Comparison of ENCODE assay signal across 12 cellular contexts in the genomic region with DNA sequence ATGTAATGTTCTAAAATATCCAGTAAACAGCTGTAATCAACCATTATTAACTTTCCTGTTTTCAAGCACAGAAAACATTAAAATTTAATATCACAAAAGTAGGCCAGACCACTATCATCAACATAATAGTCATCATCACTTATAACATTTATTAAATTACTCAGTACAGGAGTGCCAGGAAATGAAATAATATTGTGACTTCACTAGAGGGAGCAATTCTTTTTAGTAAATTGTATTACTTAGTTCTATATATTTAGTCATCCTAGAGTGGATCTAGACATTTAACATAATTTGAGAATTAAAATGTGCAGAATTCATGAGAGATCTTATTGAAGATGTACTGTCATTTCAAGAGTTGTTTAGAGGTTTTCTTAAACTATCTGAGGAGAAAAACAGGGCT. TPM values are rescaled to one million over a fixed set of nuclear protein-coding genes. Genes with fewer than 3 reads are reported as not detected.
DNase-seq lines count a peak whose midpoint lies in the region; ATAC-seq, FAIRE-seq and TF ChIP-seq lines count a peak whose summit lies in the region.
"Had no signal": no experiment of that assay in that cellular context is flagged by ENCODE, and none has a peak within 500 bp of the region (broad histone marks: within the 10 kb centered on the region; RNA-seq: fewer than 3 reads in every experiment).

No MANE protein-coding gene starts in this region.

- H3K9me3 ChIP-seq in mammary epithelial cell (replicated peaks; ENCODE audit: insufficient read depth, low read length), result no peaks in the 10 kb centered on the region
- H3K9me3 ChIP-seq in OCI-LY7 (ENCODE audit: low read length), result no peaks in the 10 kb centered on the region
- H3K9me3 ChIP-seq in endothelial cell of umbilical vein (replicated peaks; ENCODE audit: control insufficient read depth, insufficient read depth, low read length), result no peaks in the 10 kb centered on the region
- no peaks in the 10 kb centered on the region for H3K9me3 ChIP-seq in small intestine (ENCODE audit: control insufficient read depth, low read depth)

- TF ChIP-seq CTCF in mammary epithelial cell (conservative IDR thresholded peaks at IDR 0.05 in 1 of 2, IDR thresholded peaks at IDR 0.05 in 1 of 2; ENCODE audit: extremely low read depth in 1 of 2, insufficient read depth in 1 of 2, low read depth in 1 of 2, low read length in 2 of 2) (peak in 1 of 2 donors; percentile 24), OCI-LY7 (conservative IDR thresholded peaks at IDR 0.05; ENCODE audit: low read length) (peak; percentile 71), endothelial cell of umbilical vein (IDR thresholded peaks at IDR 0.05; ENCODE audit: extremely low read depth in 1 of 2, insufficient read depth in 1 of 2, low read depth in 1 of 2, low read length in 2 of 2) (no peak)

- no peaks in the 10 kb centered on the region for H3K4me1 ChIP-seq in mammary epithelial cell (ENCODE audit: insufficient read depth, low read length)
- H3K4me1 ChIP-seq in OCI-LY7 (ENCODE audit: insufficient read depth, low read length, poor library complexity, severe bottlenecking), result no peaks in the 10 kb centered on the region
- H3K4me1 ChIP-seq in endothelial cell of umbilical vein (ENCODE audit: control insufficient read depth, extremely low read depth, insufficient read depth, low read length), result no peaks in the 10 kb centered on the region
- H3K4me1 ChIP-seq in small intestine (ENCODE audit: control insufficient read depth in 2 of 2, insufficient read depth in 1 of 2, low read depth in 1 of 2, low read length in 1 of 2), result no peaks in the 10 kb centered on the region

- FAIRE-seq in endothelial cell of umbilical vein (lab: Jason Lieb, UNC) (no peak), small intestine (lab: Jason Lieb, UNC) (peak; percentile 76)

- no peaks in the 10 kb centered on the region for H3K9me2 ChIP-seq in OCI-LY7 (ENCODE audit: insufficient read depth, low read length)

- TF ChIP-seq POLR2A in endothelial cell of umbilical vein (IDR thresholded peaks at IDR 0.05; ENCODE audit: low read depth, low read length), result no peak

- no peaks in the 10 kb centered on the region for H3K27me3 Mint-ChIP-seq in activated T-helper 2 cell treated with anti-CD3 and anti-CD28 coated beads, Interferon-gamma antibody, Interleukin-2, Interleukin-4, amounts not matched to agents 10 μg/mL and 5 μg/mL and 100 μg/mL, durations not matched to agents 14 hours and 24 hours and 36 hours (ENCODE audit: low read depth)

- H4K20me1 ChIP-seq in mammary epithelial cell (ENCODE audit: insufficient read depth, low read length) (no peaks in the 10 kb centered on the region), OCI-LY7 (ENCODE audit: insufficient read depth, low read length) (no peaks in the 10 kb centered on the region), endothelial cell of umbilical vein (replicated peaks; ENCODE audit: control insufficient read depth, extremely low read depth, insufficient read depth, low read length) (no peaks in the 10 kb centered on the region)

- no peaks in the 10 kb centered on the region for H3K4me1 Mint-ChIP-seq in activated T-helper 2 cell treated with anti-CD3 and anti-CD28 coated beads, Interferon-gamma antibody, Interleukin-2, Interleukin-4, amounts not matched to agents 10 μg/mL and 5 μg/mL and 100 μg/mL, durations not matched to agents 14 hours and 24 hours and 36 hours (ENCODE audit: low read depth)

- H3K27ac Mint-ChIP-seq in activated T-helper 2 cell treated with anti-CD3 and anti-CD28 coated beads, Interferon-gamma antibody, Interleukin-2, Interleukin-4, amounts not matched to agents 10 μg/mL and 5 μg/mL and 100 μg/mL, durations not matched to agents 14 hours and 24 hours and 36 hours, result no peak overlapping the region

- H2AFZ ChIP-seq in mammary epithelial cell (ENCODE audit: low read depth, low read length), result no peak overlapping the region
- H2AFZ ChIP-seq in OCI-LY7 (ENCODE audit: low read length), result no peak overlapping the region
- H2AFZ ChIP-seq in endothelial cell of umbilical vein (ENCODE audit: low read depth, low read length), result no peak overlapping the region

- CTCF ChIA-PET in mammary epithelial cell (lab: Charles Lee; ENCODE audit: low non-redundant PET), result no interaction called here
- CTCF ChIA-PET in OCI-LY7 (lab: Charles Lee; ENCODE audit: unreplicated experiment), result no interaction called here
- CTCF ChIA-PET in endothelial cell of umbilical vein (lab: Charles Lee), result interaction anchor here (1.2 to 1.4 kb wide), 2 partner anchors 15 to 594 kb away, joined by 3 to 4 read pairs; no protein-coding TSS in a partner anchor

- intact Hi-C loops in mammary epithelial cell (cut with micrococcal nuclease), result no loop called here
- intact Hi-C loops in OCI-LY7 (cut with micrococcal nuclease; ENCODE audit: unreplicated experiment), result no loop called here
- intact Hi-C loops in endothelial cell of umbilical vein (cut with micrococcal nuclease), result no loop called here
- intact Hi-C loops in activated T-helper 2 cell treated with anti-CD3 and anti-CD28 coated beads, Interferon-gamma antibody, Interleukin-2, Interleukin-4, amounts not matched to agents 10 μg/mL and 5 μg/mL and 100 μg/mL, durations not matched to agents 14 hours and 24 hours and 36 hours (cut with micrococcal nuclease), result no loop called here

- dilution Hi-C loops in mammary epithelial cell (cut with HindIII; ENCODE audit: low sequenced_read_pairs) (no loop called here), endothelial cell of umbilical vein (cut with MboI; ENCODE audit: extremely low pct_ligation_motif_present, low sequenced_read_pairs) (no loop called here)

- no peak overlapping the region for H3K4me2 ChIP-seq in mammary epithelial cell (ENCODE audit: insufficient read depth, low read depth, low read length)
- no peak overlapping the region for H3K4me2 ChIP-seq in OCI-LY7 (ENCODE audit: low read length)
- H3K4me2 ChIP-seq in endothelial cell of umbilical vein (ENCODE audit: insufficient read depth, low read length), result no peak overlapping the region

- no peaks in the 10 kb centered on the region for H3K27me3 ChIP-seq in mammary epithelial cell (ENCODE audit: insufficient read depth, low read length)
- peaks cover under 1 to 2% of the 10 kb centered on the region in 2 experiments for H3K27me3 ChIP-seq in endothelial cell of umbilical vein (ENCODE audit: control insufficient read depth in 2 of 2, insufficient read depth in 2 of 2, low read length in 2 of 2)
- H3K27me3 ChIP-seq in small intestine (ENCODE audit: control insufficient read depth in 2 of 2, insufficient read depth in 2 of 2, low read length in 2 of 2), result no peaks in the 10 kb centered on the region

- POLR2A ChIA-PET in OCI-LY7 (lab: Charles Lee) (no interaction called here), endothelial cell of umbilical vein (lab: Charles Lee) (no interaction called here)

- H3K79me2 ChIP-seq in mammary epithelial cell (ENCODE audit: insufficient read depth, low read length), result no peaks in the 10 kb centered on the region
- no peaks in the 10 kb centered on the region for H3K79me2 ChIP-seq in OCI-LY7 (ENCODE audit: insufficient read depth, low read depth, low read length)
- no peaks in the 10 kb centered on the region for H3K79me2 ChIP-seq in endothelial cell of umbilical vein (ENCODE audit: control insufficient read depth, insufficient read depth, low read length)

- no peaks in the 10 kb centered on the region for H3K9me3 Mint-ChIP-seq in activated T-helper 2 cell treated with anti-CD3 and anti-CD28 coated beads, Interferon-gamma antibody, Interleukin-2, Interleukin-4, amounts not matched to agents 10 μg/mL and 5 μg/mL and 100 μg/mL, durations not matched to agents 14 hours and 24 hours and 36 hours

- H3K36me3 Mint-ChIP-seq in activated T-helper 2 cell treated with anti-CD3 and anti-CD28 coated beads, Interferon-gamma antibody, Interleukin-2, Interleukin-4, amounts not matched to agents 10 μg/mL and 5 μg/mL and 100 μg/mL, durations not matched to agents 14 hours and 24 hours and 36 hours (ENCODE audit: low read depth), result no peaks in the 10 kb centered on the region

- H3K4me3 Mint-ChIP-seq in activated T-helper 2 cell treated with anti-CD3 and anti-CD28 coated beads, Interferon-gamma antibody, Interleukin-2, Interleukin-4, amounts not matched to agents 10 μg/mL and 5 μg/mL and 100 μg/mL, durations not matched to agents 14 hours and 24 hours and 36 hours (ENCODE audit: low read depth), result no peak overlapping the region

- ATAC-seq in HG03442 (IDR thresholded peaks at IDR 0.05; ENCODE audit: unreplicated experiment), result no peak

- in situ Hi-C loops in T47D (cut with HindIII; ENCODE audit: low pct_unique_long_range_greater_than_20kb, low sequenced_read_pairs) (no loop called here), mammary epithelial cell (cut with MboI; ENCODE audit: low sequenced_read_pairs in 2 of 2) (no loop called here)

- H3K4me3 ChIP-seq in mammary epithelial cell (replicated peaks in 1 of 3; ENCODE audit: insufficient read depth in 1 of 3, low read depth in 2 of 3, low read length in 3 of 3) (no peak overlapping the region), OCI-LY7 (ENCODE audit: low read depth, low read length, poor library complexity, severe bottlenecking) (no peak overlapping the region), endothelial cell of umbilical vein (replicated peaks in 1 of 3; ENCODE audit: insufficient read depth in 1 of 3, low read depth in 1 of 3, low read length in 3 of 3) (no peak overlapping the region), small intestine (ENCODE audit: low read depth in 1 of 2, low read length in 2 of 2) (no peak overlapping the region)

- H3K27ac ChIP-seq in mammary epithelial cell (ENCODE audit: insufficient read depth, low read depth, low read length), result no peak overlapping the region
- no peak overlapping the region for H3K27ac ChIP-seq in OCI-LY7 (ENCODE audit: low read depth, low read length, poor library complexity, severe bottlenecking)
- no peak overlapping the region for H3K27ac ChIP-seq in endothelial cell of umbilical vein (ENCODE audit: insufficient read depth, low read depth, low read length)
- no peak overlapping the region for H3K27ac ChIP-seq in small intestine (ENCODE audit: low read depth in 1 of 2, low read length in 1 of 2)

- BruUV-seq in mammary epithelial cell (replicated peaks; lab: Mats Ljungman, UMichigan) (no TSS peak), OCI-LY7 (replicated peaks; lab: Mats Ljungman, UMichigan) (no TSS peak), endothelial cell of umbilical vein (replicated peaks; lab: Mats Ljungman, UMichigan) (no TSS peak)

- H3K9ac ChIP-seq in mammary epithelial cell (ENCODE audit: insufficient read depth, low read length) (no peak overlapping the region), endothelial cell of umbilical vein (replicated peaks; ENCODE audit: extremely low read depth, insufficient read depth, low read length) (no peak overlapping the region)

- H3K36me3 ChIP-seq in mammary epithelial cell (ENCODE audit: insufficient read depth, low read length), result no peaks in the 10 kb centered on the region
- H3K36me3 ChIP-seq in OCI-LY7 (ENCODE audit: insufficient read depth, low read length), result no peaks in the 10 kb centered on the region
- no peaks in the 10 kb centered on the region for H3K36me3 ChIP-seq in endothelial cell of umbilical vein (ENCODE audit: control insufficient read depth in 2 of 2, extremely low read depth in 1 of 2, insufficient read depth in 2 of 2, low read length in 2 of 2)
- H3K36me3 ChIP-seq in small intestine (ENCODE audit: control insufficient read depth in 2 of 2, insufficient read depth in 2 of 2, low read length in 2 of 2), result no peaks in the 10 kb centered on the region

- DNase-seq in T47D (ENCODE audit: low read depth in 1 of 2, low spot score in 1 of 2) (peak; percentile 5 to 15), mammary epithelial cell (no peak), OCI-LY7 (ENCODE audit: low spot score) (no peak), endothelial cell of umbilical vein (ENCODE audit: low read depth, low spot score) (peak; percentile 16), small intestine (peak; percentile 20), DMS79 (lab: John Stamatoyannopoulos, UW) (no peak)
- DNase-seq in activated T-helper 2 cell treated with anti-CD3 and anti-CD28 coated beads, Interferon-gamma antibody, Interleukin-2, Interleukin-4, amounts not matched to agents 10 μg/mL and 5 μg/mL and 100 μg/mL, durations not matched to agents 14 hours and 24 hours and 36 hours (ENCODE audit: low spot score), result no peak
- DNase-seq: activated CD4-positive, alpha-beta T cell treated with anti-CD3 and anti-CD28 coated beads, Interleukin-2, amount 50 U/mL, for 48 hours; cortex of kidney; EL; NCI-H526 treated with DMSO at 0.1 percent for 48 hours had no signal

- no peaks in the 10 kb centered on the region for H3K9me1 ChIP-seq in endothelial cell of umbilical vein (replicated peaks; ENCODE audit: control insufficient read depth, extremely low read depth, insufficient read depth, low read length)

RNA-seq across cellular contexts. Expression of gene PITX2, which starts 33.6 kb away (rescaled TPM):
- total RNA-seq in mammary epithelial cell, result under 1 TPM in 1 of 2 donors, not detected in 1; 0.33 TPM
- 0.03 TPM for polyA plus RNA-seq in mammary epithelial cell
- not detected for polyA minus RNA-seq in mammary epithelial cell
- 3.3 and 4.4 TPM in 2 replicates for total RNA-seq in OCI-LY7 (2014; rRNA removed; shearing (Covaris generic))
- 6.5 and 7.9 TPM in 2 replicates for total RNA-seq in OCI-LY7 (2022)
- total RNA-seq in endothelial cell of umbilical vein, result 0.31 and 0.35 TPM in 2 replicates
- 0.04 and 0.11 TPM in 2 replicates for polyA plus RNA-seq in endothelial cell of umbilical vein
- 0.09 TPM in 1 of 2 replicates, not detected in the other for polyA plus RNA-seq in endothelial cell of umbilical vein (2011; cell fraction: cytosol; rRNA removed)
- polyA plus RNA-seq in endothelial cell of umbilical vein (2011; cell fraction: nucleus; rRNA removed), result 0.16 and 0.18 TPM in 2 replicates
- not detected in 2 replicates for polyA plus RNA-seq in endothelial cell of umbilical vein (2012)
- polyA minus RNA-seq in endothelial cell of umbilical vein, result not detected in 2 replicates
- 3.9 TPM for polyA minus RNA-seq in endothelial cell of umbilical vein (2011; cell fraction: cytosol; rRNA and poly(A)+ RNA removed)
- polyA minus RNA-seq in endothelial cell of umbilical vein (2011; cell fraction: nucleus; rRNA and poly(A)+ RNA removed), result not detected in 2 replicates
- polyA plus RNA-seq in small intestine, result 10 to 100 TPM in 1 of 3 donors, 1 to 10 TPM in 2; 6.5 to 13.2 (median 8.7) TPM
- total RNA-seq in activated T-helper 2 cell treated with anti-CD3 and anti-CD28 coated beads, Interferon-gamma antibody, Interleukin-2, Interleukin-4, amounts not matched to agents 10 μg/mL and 5 μg/mL and 100 μg/mL, durations not matched to agents 14 hours and 24 hours and 36 hours, result not detected in 2 replicates

Comparison
In these comparisons a context has a peak if more than half of its experiments do, and no peak if none do; other contexts are left out.
1. DNase-seq: peak in T47D (2 of 2), endothelial cell of umbilical vein (single experiment) and small intestine (single experiment); none in mammary epithelial cell (single experiment), OCI-LY7 (single experiment), DMS79 (single experiment) and activated T-helper 2 cell treated with anti-CD3 and anti-CD28 coated beads, Interferon-gamma antibody, Interleukin-2, Interleukin-4, amounts not matched to agents 10 μg/mL and 5 μg/mL and 100 μg/mL, durations not matched to agents 14 hours and 24 hours and 36 hours (single experiment).